ENCODE assay signal across 10 cellular contexts in genomic region chr16:86567701-86568571, GRCh38. TPM values are rescaled to one million over a fixed set of nuclear protein-coding genes. Genes with fewer than 3 reads are reported as not detected.
A peak's percentile ranks its signal among the peaks of the same experiment; 100 is the strongest.
DNase-seq lines count a peak whose midpoint lies in the region; TF ChIP-seq lines count a peak whose summit lies in the region.
"Had no signal": no experiment of that assay in that cellular context is flagged by ENCODE, and none has a peak within 500 bp of the region (broad histone marks: within the 10 kb centered on the region; RNA-seq: fewer than 3 reads in every experiment).

No MANE protein-coding gene starts in this region.

- H3K36me3 ChIP-seq in breast epithelium (no peaks in the 10 kb centered on the region), stomach (no peaks in the 10 kb centered on the region)

- H3K9me3 ChIP-seq in breast epithelium, result no peaks in the 10 kb centered on the region
- H3K9me3 ChIP-seq in stomach, result no peaks in the 10 kb centered on the region

- peaks cover 53% of the 10 kb centered on the region for H3K4me1 Mint-ChIP-seq in HFFc6 (ENCODE audit: low read depth)
- H3K4me1 Mint-ChIP-seq in activated CD4-positive, alpha-beta memory T cell treated with anti-CD3 and anti-CD28 coated beads for 36 hours (ENCODE audit: low read depth), result peaks cover 11% of the 10 kb centered on the region

- H3K4me1 ChIP-seq in breast epithelium (no peaks in the 10 kb centered on the region), stomach (peaks cover 12 to 42% (median 30%) of the 10 kb centered on the region in 4 donors)
- H3K4me1 ChIP-seq: foreskin keratinocyte had no signal

- POLR2A ChIA-PET in activated CD4-positive, alpha-beta memory T cell treated with anti-CD3 and anti-CD28 coated beads for 36 hours (lab: Charles Lee), result no interaction called here

- CTCF ChIA-PET in activated CD4-positive, alpha-beta memory T cell treated with anti-CD3 and anti-CD28 coated beads for 36 hours (lab: Charles Lee), result no interaction called here

- intact Hi-C loops in breast epithelium (cut with DNase I; ENCODE audit: low total_unique reads) (loop anchor here (1.0 to 10.0 kb wide), 2 partner anchors 25 to 507 kb away; no protein-coding TSS in a partner anchor), stomach (cut with DNase I; ENCODE audit: low total_unique reads) (loop anchor here (5.0 kb wide), 1 partner anchor 489 kb away; no protein-coding TSS in a partner anchor)
- intact Hi-C loops in activated CD4-positive, alpha-beta memory T cell treated with anti-CD3 and anti-CD28 coated beads for 36 hours (cut with micrococcal nuclease), result loop anchor here (5.0 to 10.0 kb wide), 2 partner anchors 61 to 1067 kb away; no protein-coding TSS in a partner anchor

- no peaks in the 10 kb centered on the region for H3K9me3 Mint-ChIP-seq in HFFc6
- H3K9me3 Mint-ChIP-seq in activated CD4-positive, alpha-beta memory T cell treated with anti-CD3 and anti-CD28 coated beads for 36 hours, result no peaks in the 10 kb centered on the region

- TF ChIP-seq EP300 in stomach (IDR thresholded peaks at IDR 0.05), result no peak

- H3K27ac ChIP-seq in breast epithelium (peak overlapping the region; percentile 13 to 57), stomach (peak overlapping the region in 3 of 5 donors; percentile 20 to 51 (median 42))
- H3K27ac ChIP-seq: foreskin keratinocyte had no signal

- TF ChIP-seq CTCF in HFFc6 (IDR thresholded peaks at IDR 0.05) (peak; percentile 29; the same call in 1 of the 2 replicates), breast epithelium (IDR thresholded peaks at IDR 0.05) (no peak), stomach (IDR thresholded peaks at IDR 0.05) (no peak)

- H3K27me3 ChIP-seq in breast epithelium, result peaks cover 3 to 86% of the 10 kb centered on the region in 2 donors
- peaks cover 48 to 92% (median 86%) of the 10 kb centered on the region in 3 donors for H3K27me3 ChIP-seq in stomach

- peaks cover 30% of the 10 kb centered on the region for H3K27me3 Mint-ChIP-seq in HFFc6 (ENCODE audit: insufficient read depth)
- H3K27me3 Mint-ChIP-seq in activated CD4-positive, alpha-beta memory T cell treated with anti-CD3 and anti-CD28 coated beads for 36 hours, result peaks cover 65% of the 10 kb centered on the region

- peaks cover 27% of the 10 kb centered on the region for H3K36me3 Mint-ChIP-seq in HFFc6 (ENCODE audit: low read depth)
- H3K36me3 Mint-ChIP-seq in activated CD4-positive, alpha-beta memory T cell treated with anti-CD3 and anti-CD28 coated beads for 36 hours, result no peaks in the 10 kb centered on the region

- 1 to 7% (median 4%) methylated on average over 3 to 115 of the region's 115 CpGs for WGBS in stomach, 5 donors

- no peak for TF ChIP-seq POLR2A in breast epithelium (IDR thresholded peaks at IDR 0.05)
- TF ChIP-seq POLR2A in stomach (IDR thresholded peaks at IDR 0.05), result no peak

- DNase-seq in HFFc6 (no peak), breast epithelium (ENCODE audit: low spot score in 2 of 2) (no peak), iPS-NIHi11 (ENCODE audit: low spot score) (peak; percentile 52), stomach (no peak), COR-L47 (lab: John Stamatoyannopoulos, UW) (no peak), NCI-H1105 treated with DMSO at 0.1 percent for 48 hours (lab: John Stamatoyannopoulos, UW) (no peak)
- DNase-seq in activated CD4-positive, alpha-beta memory T cell treated with anti-CD3 and anti-CD28 coated beads for 36 hours, result no peak
- DNase-seq: activated CD4-positive, alpha-beta T cell treated with anti-CD3 and anti-CD28 coated beads, Interleukin-2, amount 50 U/mL, for 1 hour; NCI-H2227 treated with DMSO at 0.1 percent for 48 hours had no signal

- H3K4me3 Mint-ChIP-seq in HFFc6, result peak overlapping the region; percentile 91
- no peak overlapping the region for H3K4me3 Mint-ChIP-seq in activated CD4-positive, alpha-beta memory T cell treated with anti-CD3 and anti-CD28 coated beads for 36 hours

- H3K27ac Mint-ChIP-seq in HFFc6, result peak overlapping the region; percentile 76
- no peak overlapping the region for H3K27ac Mint-ChIP-seq in activated CD4-positive, alpha-beta memory T cell treated with anti-CD3 and anti-CD28 coated beads for 36 hours

- peak overlapping the region; percentile 40 to 68 (median 47) for H3K4me3 ChIP-seq in breast epithelium
- H3K4me3 ChIP-seq in stomach, result peak overlapping the region; percentile 11 to 45 (median 32)

RNA-seq across cellular contexts. Expression of gene FOXC2, which starts 1.3 kb away (rescaled TPM):
- total RNA-seq in HFFc6 (2021; fragmentation: NEBNext Ultra II Directional; extraction: Animal tissue kit (Norgen Biotek cat#: 25700)), result 1 to 10 TPM; 6.3 to 8.4 (median 7.9) TPM
- total RNA-seq in breast epithelium, result under 1 TPM; 0.15 to 0.98 (median 0.32) TPM
- under 1 TPM in 1 of 5 donors, not detected in 4; 0.18 TPM for total RNA-seq in stomach
- polyA plus RNA-seq in stomach, result under 1 TPM in 2 of 3 donors, not detected in 1; 0.08 to 0.12 TPM
- not detected for total RNA-seq in activated CD4-positive, alpha-beta memory T cell treated with anti-CD3 and anti-CD28 coated beads for 36 hours
- total RNA-seq: foreskin keratinocyte had no signal
- polyA plus RNA-seq: foreskin keratinocyte had no signal

RNA-seq across cellular contexts. Expression of gene FOXL1, which starts 10.4 kb away (rescaled TPM):
- 10 to 100 TPM; 20.2 to 25.3 (median 21.6) TPM for total RNA-seq in HFFc6 (2021; fragmentation: NEBNext Ultra II Directional; extraction: Animal tissue kit (Norgen Biotek cat#: 25700))
- total RNA-seq in breast epithelium (1 to 10 TPM in 1 of 3 donors, under 1 TPM in 2; 0.16 to 1.5 (median 0.98) TPM), stomach (10 to 100 TPM in 1 of 5 donors, 1 to 10 TPM in 2, not detected in 2; 3.0 to 12.7 (median 5.1) TPM)
- 1 to 10 TPM in 2 of 3 donors, under 1 TPM in 1; 0.60 to 6.7 (median 5.2) TPM for polyA plus RNA-seq in stomach
- total RNA-seq in activated CD4-positive, alpha-beta memory T cell treated with anti-CD3 and anti-CD28 coated beads for 36 hours, result not detected

RNA-seq across cellular contexts. Expression of gene MTHFSD, which starts 12.9 kb away (rescaled TPM):
- total RNA-seq in HFFc6 (2021; fragmentation: NEBNext Ultra II Directional; extraction: Animal tissue kit (Norgen Biotek cat#: 25700)), result 10 to 100 TPM; 16.8 to 18.6 (median 17.0) TPM
- total RNA-seq in breast epithelium (10 to 100 TPM; 15.8 to 30.2 (median 27.7) TPM), stomach (10 to 100 TPM in 2 of 5 donors, 1 to 10 TPM in 3; 3.5 to 23.1 (median 8.0) TPM)
- polyA plus RNA-seq in stomach, result 10 to 100 TPM in 1 of 3 donors, 1 to 10 TPM in 2; 4.8 to 13.0 (median 7.0) TPM
- total RNA-seq in activated CD4-positive, alpha-beta memory T cell treated with anti-CD3 and anti-CD28 coated beads for 36 hours, result 10 to 100 TPM; 17.9 to 19.0 TPM

RNA-seq across cellular contexts. Expression of gene FOXF1, which starts 57.6 kb away (rescaled TPM):
- total RNA-seq in HFFc6 (2021; fragmentation: NEBNext Ultra II Directional; extraction: Animal tissue kit (Norgen Biotek cat#: 25700)), result 10 to 100 TPM; 12.5 to 20.5 (median 17.9) TPM
- under 1 TPM in 2 of 3 donors, not detected in 1; 0.15 to 0.66 TPM for total RNA-seq in breast epithelium
- total RNA-seq in stomach, result 10 to 100 TPM; 18.4 to 37.9 (median 26.9) TPM
- polyA plus RNA-seq in stomach, result 10 to 100 TPM; 15.7 to 18.2 (median 17.7) TPM
- total RNA-seq in activated CD4-positive, alpha-beta memory T cell treated with anti-CD3 and anti-CD28 coated beads for 36 hours, result not detected
- total RNA-seq: foreskin keratinocyte had no signal
- polyA plus RNA-seq: foreskin keratinocyte had no signal
